13 cellular contexts compared by ENCODE assay signal in the genomic region with DNA sequence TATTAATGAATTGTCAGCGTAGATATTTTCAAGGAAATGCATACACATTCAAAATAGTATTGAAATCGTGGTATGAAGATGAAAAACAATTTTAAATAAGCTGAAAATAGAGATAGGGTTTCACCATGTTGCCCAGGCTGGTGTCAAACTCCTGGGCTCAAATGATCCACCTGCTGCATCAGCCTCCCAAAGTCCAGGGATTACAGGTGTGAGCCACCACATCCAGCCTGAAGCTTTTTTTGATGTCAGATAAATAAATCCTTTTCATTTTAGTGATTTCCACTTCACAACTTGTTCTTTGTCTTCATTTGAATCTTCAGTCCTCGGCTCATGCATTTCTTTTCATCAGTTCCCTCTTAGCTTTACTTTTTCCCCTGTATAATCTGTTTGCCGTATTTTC. TPM values are rescaled to one million over a fixed set of nuclear protein-coding genes. Genes with fewer than 3 reads are reported as not detected.
DNase-seq lines count a peak whose midpoint lies in the region; ATAC-seq lines count a peak whose summit lies in the region.
"Had no signal": no experiment of that assay in that cellular context is flagged by ENCODE, and none has a peak within 500 bp of the region (broad histone marks: within the 10 kb centered on the region; RNA-seq: fewer than 3 reads in every experiment).

No MANE protein-coding gene starts in this region.

- intact Hi-C loops in activated naive CD4-positive, alpha-beta T cell treated with anti-CD3 and anti-CD28 coated beads for 36 hours (cut with micrococcal nuclease): no loop called here

- ATAC-seq in stimulated activated naive CD8-positive, alpha-beta T cell treated with anti-CD3 and anti-CD28 coated beads, Interleukin-15, Interleukin-2, amounts not matched to agents 100 U/mL and 50 U/mL, for 24 hours: no peak
- no peak for ATAC-seq in activated T-helper 17 cell treated with anti-CD3 and anti-CD28 coated beads, Interleukin-2, amount 50 U/mL, for 72 hours (replicated peaks)
- ATAC-seq in HG02852 (IDR thresholded peaks at IDR 0.05; ENCODE audit: unreplicated experiment) (no peak), GM21529 (IDR thresholded peaks at IDR 0.05; ENCODE audit: unreplicated experiment) (no peak), HG03460 (IDR thresholded peaks at IDR 0.05; ENCODE audit: unreplicated experiment) (no peak)

- no peak overlapping the region for H3K9ac ChIP-seq in mucosa of rectum (ENCODE audit: low read depth in 1 of 2, low read length in 2 of 2)

- peak overlapping the region; percentile 78 for H3K27ac Mint-ChIP-seq in stimulated activated naive CD8-positive, alpha-beta T cell treated with anti-CD3 and anti-CD28 coated beads, Interleukin-15, Interleukin-2, amounts not matched to agents 100 ng/mL and 50 ng/mL, for 24 hours
- no peak overlapping the region for H3K27ac Mint-ChIP-seq in activated T-helper 17 cell treated with anti-CD3 and anti-CD28 coated beads, Interleukin-2, amount 50 U/mL, for 72 hours
- no peak overlapping the region for H3K27ac Mint-ChIP-seq in activated naive CD4-positive, alpha-beta T cell treated with anti-CD3 and anti-CD28 coated beads for 36 hours

- no peaks in the 10 kb centered on the region for H3K27me3 ChIP-seq in mucosa of rectum (ENCODE audit: control insufficient read depth in 2 of 2, insufficient read depth in 2 of 2, low read length in 2 of 2)

- no peaks in the 10 kb centered on the region for H3K9me3 Mint-ChIP-seq in stimulated activated naive CD8-positive, alpha-beta T cell treated with anti-CD3 and anti-CD28 coated beads, Interleukin-15, Interleukin-2, amounts not matched to agents 100 ng/mL and 50 ng/mL, for 24 hours
- no peaks in the 10 kb centered on the region for H3K9me3 Mint-ChIP-seq in activated T-helper 17 cell treated with anti-CD3 and anti-CD28 coated beads, Interleukin-2, amount 50 U/mL, for 72 hours
- no peaks in the 10 kb centered on the region for H3K9me3 Mint-ChIP-seq in activated naive CD4-positive, alpha-beta T cell treated with anti-CD3 and anti-CD28 coated beads for 36 hours

- H3K36me3 ChIP-seq in mucosa of rectum (ENCODE audit: control insufficient read depth in 2 of 2, insufficient read depth in 2 of 2, low read length in 2 of 2): peaks cover 3 to 4% of the 10 kb centered on the region in 2 donors

- peak overlapping the region; percentile 23 to 40 for H3K4me3 ChIP-seq in mucosa of rectum (ENCODE audit: low read length in 2 of 2)

- no peaks in the 10 kb centered on the region for H3K9me3 ChIP-seq in mucosa of rectum (ENCODE audit: control insufficient read depth in 2 of 2, low read length in 2 of 2)

- peaks cover 23 to 25% of the 10 kb centered on the region in 2 donors for H3K4me1 ChIP-seq in mucosa of rectum (ENCODE audit: control insufficient read depth in 2 of 2, insufficient read depth in 2 of 2, low read length in 2 of 2)

- H3K36me3 Mint-ChIP-seq in stimulated activated naive CD8-positive, alpha-beta T cell treated with anti-CD3 and anti-CD28 coated beads, Interleukin-15, Interleukin-2, amounts not matched to agents 100 ng/mL and 50 ng/mL, for 24 hours (ENCODE audit: low read depth): peaks cover 26% of the 10 kb centered on the region
- H3K36me3 Mint-ChIP-seq in activated T-helper 17 cell treated with anti-CD3 and anti-CD28 coated beads, Interleukin-2, amount 50 U/mL, for 72 hours (ENCODE audit: low read depth): peaks cover 55% of the 10 kb centered on the region
- H3K36me3 Mint-ChIP-seq in activated naive CD4-positive, alpha-beta T cell treated with anti-CD3 and anti-CD28 coated beads for 36 hours (ENCODE audit: low read depth): peaks cover 11% of the 10 kb centered on the region

- H3K27ac ChIP-seq in mucosa of rectum (ENCODE audit: low read depth in 2 of 2, low read length in 2 of 2): no peak overlapping the region

- CTCF ChIA-PET in activated naive CD4-positive, alpha-beta T cell treated with anti-CD3 and anti-CD28 coated beads for 36 hours (lab: Charles Lee): interaction anchor here (0.6 to 1.0 kb wide), 6 partner anchors 12 to 375 kb away, joined by 3 to 4 read pairs (median 3); no protein-coding TSS in a partner anchor

- no peak for DNase-seq in stimulated activated naive CD8-positive, alpha-beta T cell treated with anti-CD3 and anti-CD28 coated beads, Interleukin-15, Interleukin-2, amounts not matched to agents 100 U/mL and 50 U/mL, for 24 hours
- DNase-seq in activated naive CD4-positive, alpha-beta T cell treated with anti-CD3 and anti-CD28 coated beads for 36 hours: no peak
- DNase-seq: activated CD4-positive, alpha-beta T cell treated with anti-CD3 and anti-CD28 coated beads, Interleukin-2, amount 50 U/mL, for 4 hours; AML-193; amniotic stem cell; NCI-H1048; NCI-H526 treated with DMSO at 0.1 percent for 48 hours had no signal

- H3K4me3 Mint-ChIP-seq in stimulated activated naive CD8-positive, alpha-beta T cell treated with anti-CD3 and anti-CD28 coated beads, Interleukin-15, Interleukin-2, amounts not matched to agents 100 ng/mL and 50 ng/mL, for 24 hours: peak overlapping the region; percentile 99
- H3K4me3 Mint-ChIP-seq in activated T-helper 17 cell treated with anti-CD3 and anti-CD28 coated beads, Interleukin-2, amount 50 U/mL, for 72 hours: peak overlapping the region; percentile 96
- no peak overlapping the region for H3K4me3 Mint-ChIP-seq in activated naive CD4-positive, alpha-beta T cell treated with anti-CD3 and anti-CD28 coated beads for 36 hours

- H3K4me1 Mint-ChIP-seq in stimulated activated naive CD8-positive, alpha-beta T cell treated with anti-CD3 and anti-CD28 coated beads, Interleukin-15, Interleukin-2, amounts not matched to agents 100 ng/mL and 50 ng/mL, for 24 hours (ENCODE audit: low read depth): peaks cover 66% of the 10 kb centered on the region
- peaks cover 38% of the 10 kb centered on the region for H3K4me1 Mint-ChIP-seq in activated T-helper 17 cell treated with anti-CD3 and anti-CD28 coated beads, Interleukin-2, amount 50 U/mL, for 72 hours
- H3K4me1 Mint-ChIP-seq in activated naive CD4-positive, alpha-beta T cell treated with anti-CD3 and anti-CD28 coated beads for 36 hours (ENCODE audit: low read depth): peaks cover 58% of the 10 kb centered on the region

- no peaks in the 10 kb centered on the region for H3K27me3 Mint-ChIP-seq in stimulated activated naive CD8-positive, alpha-beta T cell treated with anti-CD3 and anti-CD28 coated beads, Interleukin-15, Interleukin-2, amounts not matched to agents 100 ng/mL and 50 ng/mL, for 24 hours
- H3K27me3 Mint-ChIP-seq in activated T-helper 17 cell treated with anti-CD3 and anti-CD28 coated beads, Interleukin-2, amount 50 U/mL, for 72 hours: no peaks in the 10 kb centered on the region
- no peaks in the 10 kb centered on the region for H3K27me3 Mint-ChIP-seq in activated naive CD4-positive, alpha-beta T cell treated with anti-CD3 and anti-CD28 coated beads for 36 hours (ENCODE audit: low read depth)

RNA-seq across cellular contexts. Expression of a gene that starts 4.6 kb away (rescaled TPM):
- 10 to 100 TPM; 41.7 to 42.0 TPM for total RNA-seq in activated T-helper 17 cell treated with anti-CD3 and anti-CD28 coated beads, Interleukin-2, amount 50 U/mL, for 72 hours
- 10 to 100 TPM; 27.8 to 28.1 TPM for total RNA-seq in activated naive CD4-positive, alpha-beta T cell treated with anti-CD3 and anti-CD28 coated beads for 36 hours
